Comparison of ENCODE assay signal across 1 cellular context in genomic region chr10:28548781-28549498, GRCh38.
TF ChIP-seq lines count a peak whose summit lies in the region.

No MANE protein-coding gene starts in this region.

TF ChIP-seq in GM23338, 12 proteins besides CTCF, POLR2A, EP300 and RAD21 (continued from another document):
- TF ChIP-seq, protein P1, sequence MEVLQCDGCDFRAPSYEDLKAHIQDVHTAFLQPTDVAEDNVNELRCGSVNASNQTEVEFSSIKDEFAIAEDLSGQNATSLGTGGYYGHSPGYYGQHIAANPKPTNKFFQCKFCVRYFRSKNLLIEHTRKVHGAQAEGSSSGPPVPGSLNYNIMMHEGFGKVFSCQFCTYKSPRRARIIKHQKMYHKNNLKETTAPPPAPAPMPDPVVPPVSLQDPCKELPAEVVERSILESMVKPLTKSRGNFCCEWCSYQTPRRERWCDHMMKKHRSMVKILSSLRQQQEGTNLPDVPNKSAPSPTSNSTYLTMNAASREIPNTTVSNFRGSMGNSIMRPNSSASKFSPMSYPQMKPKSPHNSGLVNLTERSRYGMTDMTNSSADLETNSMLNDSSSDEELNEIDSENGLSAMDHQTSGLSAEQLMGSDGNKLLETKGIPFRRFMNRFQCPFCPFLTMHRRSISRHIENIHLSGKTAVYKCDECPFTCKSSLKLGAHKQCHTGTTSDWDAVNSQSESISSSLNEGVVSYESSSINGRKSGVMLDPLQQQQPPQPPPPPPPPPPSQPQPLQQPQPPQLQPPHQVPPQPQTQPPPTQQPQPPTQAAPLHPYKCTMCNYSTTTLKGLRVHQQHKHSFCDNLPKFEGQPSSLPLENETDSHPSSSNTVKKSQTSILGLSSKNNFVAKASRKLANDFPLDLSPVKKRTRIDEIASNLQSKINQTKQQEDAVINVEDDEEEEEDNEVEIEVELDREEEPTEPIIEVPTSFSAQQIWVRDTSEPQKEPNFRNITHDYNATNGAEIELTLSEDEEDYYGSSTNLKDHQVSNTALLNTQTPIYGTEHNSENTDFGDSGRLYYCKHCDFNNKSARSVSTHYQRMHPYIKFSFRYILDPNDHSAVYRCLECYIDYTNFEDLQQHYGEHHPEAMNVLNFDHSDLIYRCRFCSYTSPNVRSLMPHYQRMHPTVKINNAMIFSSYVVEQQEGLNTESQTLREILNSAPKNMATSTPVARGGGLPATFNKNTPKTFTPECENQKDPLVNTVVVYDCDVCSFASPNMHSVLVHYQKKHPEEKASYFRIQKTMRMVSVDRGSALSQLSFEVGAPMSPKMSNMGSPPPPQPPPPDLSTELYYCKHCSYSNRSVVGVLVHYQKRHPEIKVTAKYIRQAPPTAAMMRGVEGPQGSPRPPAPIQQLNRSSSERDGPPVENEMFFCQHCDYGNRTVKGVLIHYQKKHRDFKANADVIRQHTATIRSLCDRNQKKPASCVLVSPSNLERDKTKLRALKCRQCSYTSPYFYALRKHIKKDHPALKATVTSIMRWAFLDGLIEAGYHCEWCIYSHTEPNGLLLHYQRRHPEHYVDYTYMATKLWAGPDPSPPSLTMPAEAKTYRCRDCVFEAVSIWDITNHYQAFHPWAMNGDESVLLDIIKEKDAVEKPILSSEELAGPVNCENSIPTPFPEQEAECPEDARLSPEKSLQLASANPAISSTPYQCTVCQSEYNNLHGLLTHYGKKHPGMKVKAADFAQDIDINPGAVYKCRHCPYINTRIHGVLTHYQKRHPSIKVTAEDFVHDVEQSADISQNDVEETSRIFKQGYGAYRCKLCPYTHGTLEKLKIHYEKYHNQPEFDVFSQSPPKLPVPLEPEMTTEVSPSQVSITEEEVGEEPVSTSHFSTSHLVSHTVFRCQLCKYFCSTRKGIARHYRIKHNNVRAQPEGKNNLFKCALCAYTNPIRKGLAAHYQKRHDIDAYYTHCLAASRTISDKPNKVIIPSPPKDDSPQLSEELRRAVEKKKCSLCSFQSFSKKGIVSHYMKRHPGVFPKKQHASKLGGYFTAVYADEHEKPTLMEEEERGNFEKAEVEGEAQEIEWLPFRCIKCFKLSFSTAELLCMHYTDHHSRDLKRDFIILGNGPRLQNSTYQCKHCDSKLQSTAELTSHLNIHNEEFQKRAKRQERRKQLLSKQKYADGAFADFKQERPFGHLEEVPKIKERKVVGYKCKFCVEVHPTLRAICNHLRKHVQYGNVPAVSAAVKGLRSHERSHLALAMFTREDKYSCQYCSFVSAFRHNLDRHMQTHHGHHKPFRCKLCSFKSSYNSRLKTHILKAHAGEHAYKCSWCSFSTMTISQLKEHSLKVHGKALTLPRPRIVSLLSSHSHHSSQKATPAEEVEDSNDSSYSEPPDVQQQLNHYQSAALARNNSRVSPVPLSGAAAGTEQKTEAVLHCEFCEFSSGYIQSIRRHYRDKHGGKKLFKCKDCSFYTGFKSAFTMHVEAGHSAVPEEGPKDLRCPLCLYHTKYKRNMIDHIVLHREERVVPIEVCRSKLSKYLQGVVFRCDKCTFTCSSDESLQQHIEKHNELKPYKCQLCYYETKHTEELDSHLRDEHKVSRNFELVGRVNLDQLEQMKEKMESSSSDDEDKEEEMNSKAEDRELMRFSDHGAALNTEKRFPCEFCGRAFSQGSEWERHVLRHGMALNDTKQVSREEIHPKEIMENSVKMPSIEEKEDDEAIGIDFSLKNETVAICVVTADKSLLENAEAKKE (CRISPR knock-in tag; IDR thresholded peaks at IDR 0.05): no peak
- TF ChIP-seq, protein P2, sequence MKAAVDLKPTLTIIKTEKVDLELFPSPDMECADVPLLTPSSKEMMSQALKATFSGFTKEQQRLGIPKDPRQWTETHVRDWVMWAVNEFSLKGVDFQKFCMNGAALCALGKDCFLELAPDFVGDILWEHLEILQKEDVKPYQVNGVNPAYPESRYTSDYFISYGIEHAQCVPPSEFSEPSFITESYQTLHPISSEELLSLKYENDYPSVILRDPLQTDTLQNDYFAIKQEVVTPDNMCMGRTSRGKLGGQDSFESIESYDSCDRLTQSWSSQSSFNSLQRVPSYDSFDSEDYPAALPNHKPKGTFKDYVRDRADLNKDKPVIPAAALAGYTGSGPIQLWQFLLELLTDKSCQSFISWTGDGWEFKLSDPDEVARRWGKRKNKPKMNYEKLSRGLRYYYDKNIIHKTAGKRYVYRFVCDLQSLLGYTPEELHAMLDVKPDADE (IDR thresholded peaks at IDR 0.05): no peak
- TF ChIP-seq JUNB (IDR thresholded peaks at IDR 0.05; ENCODE audit: unreplicated experiment): no peak
- TF ChIP-seq STAT1 (IDR thresholded peaks at IDR 0.05; ENCODE audit: unreplicated experiment): no peak
- TF ChIP-seq ZNF331 (CRISPR knock-in tag; IDR thresholded peaks at IDR 0.05; ENCODE audit: low read depth): no peak
- TF ChIP-seq, protein P3, sequence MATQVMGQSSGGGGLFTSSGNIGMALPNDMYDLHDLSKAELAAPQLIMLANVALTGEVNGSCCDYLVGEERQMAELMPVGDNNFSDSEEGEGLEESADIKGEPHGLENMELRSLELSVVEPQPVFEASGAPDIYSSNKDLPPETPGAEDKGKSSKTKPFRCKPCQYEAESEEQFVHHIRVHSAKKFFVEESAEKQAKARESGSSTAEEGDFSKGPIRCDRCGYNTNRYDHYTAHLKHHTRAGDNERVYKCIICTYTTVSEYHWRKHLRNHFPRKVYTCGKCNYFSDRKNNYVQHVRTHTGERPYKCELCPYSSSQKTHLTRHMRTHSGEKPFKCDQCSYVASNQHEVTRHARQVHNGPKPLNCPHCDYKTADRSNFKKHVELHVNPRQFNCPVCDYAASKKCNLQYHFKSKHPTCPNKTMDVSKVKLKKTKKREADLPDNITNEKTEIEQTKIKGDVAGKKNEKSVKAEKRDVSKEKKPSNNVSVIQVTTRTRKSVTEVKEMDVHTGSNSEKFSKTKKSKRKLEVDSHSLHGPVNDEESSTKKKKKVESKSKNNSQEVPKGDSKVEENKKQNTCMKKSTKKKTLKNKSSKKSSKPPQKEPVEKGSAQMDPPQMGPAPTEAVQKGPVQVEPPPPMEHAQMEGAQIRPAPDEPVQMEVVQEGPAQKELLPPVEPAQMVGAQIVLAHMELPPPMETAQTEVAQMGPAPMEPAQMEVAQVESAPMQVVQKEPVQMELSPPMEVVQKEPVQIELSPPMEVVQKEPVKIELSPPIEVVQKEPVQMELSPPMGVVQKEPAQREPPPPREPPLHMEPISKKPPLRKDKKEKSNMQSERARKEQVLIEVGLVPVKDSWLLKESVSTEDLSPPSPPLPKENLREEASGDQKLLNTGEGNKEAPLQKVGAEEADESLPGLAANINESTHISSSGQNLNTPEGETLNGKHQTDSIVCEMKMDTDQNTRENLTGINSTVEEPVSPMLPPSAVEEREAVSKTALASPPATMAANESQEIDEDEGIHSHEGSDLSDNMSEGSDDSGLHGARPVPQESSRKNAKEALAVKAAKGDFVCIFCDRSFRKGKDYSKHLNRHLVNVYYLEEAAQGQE (IDR thresholded peaks at IDR 0.05; ENCODE audit: unreplicated experiment): no peak
- no peak for TF ChIP-seq EZH2 (IDR thresholded peaks at IDR 0.05; ENCODE audit: low read depth, unreplicated experiment)
- no peak for TF ChIP-seq NANOG (IDR thresholded peaks at IDR 0.05; ENCODE audit: borderline replicate concordance)
- no peak for TF ChIP-seq CREB1 (CRISPR knock-in tag; IDR thresholded peaks at IDR 0.05; ENCODE audit: low read depth)
